ENCODE assay signal across 9 cellular contexts in the genomic region with DNA sequence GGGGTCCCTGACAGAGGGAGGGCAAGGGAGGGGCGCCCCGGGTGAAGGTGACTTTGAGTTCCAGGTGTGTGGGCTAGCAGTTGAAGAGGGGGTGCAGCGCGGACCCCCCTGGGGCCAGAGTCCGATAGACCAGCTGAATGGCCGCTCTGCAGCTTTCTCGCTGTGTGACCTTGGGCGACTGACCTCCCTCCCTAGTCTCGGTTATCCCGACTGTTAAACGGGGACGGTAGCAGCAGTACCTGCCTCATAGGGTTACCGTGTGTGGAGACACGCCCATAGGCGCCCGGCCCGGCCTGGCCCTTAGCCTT. TPM values are rescaled to one million over a fixed set of nuclear protein-coding genes. Genes with fewer than 3 reads are reported as not detected.
DNase-seq lines count a peak whose midpoint lies in the region; ATAC-seq, FAIRE-seq and TF ChIP-seq lines count a peak whose summit lies in the region.
"Had no signal": no experiment of that assay in that cellular context is flagged by ENCODE, and none has a peak within 500 bp of the region (broad histone marks: within the 10 kb centered on the region; RNA-seq: fewer than 3 reads in every experiment).

No MANE protein-coding gene starts in this region.

- peaks cover 3% of the 10 kb centered on the region for H3K9me3 Mint-ChIP-seq in CD8-positive, alpha-beta T cell
- no peaks in the 10 kb centered on the region for H3K9me3 Mint-ChIP-seq in progenitor cell of endocrine pancreas (ENCODE audit: low read depth)

- no peak for TF ChIP-seq POLR2A in Peyer's patch (IDR thresholded peaks at IDR 0.05)
- no peak for TF ChIP-seq POLR2A in H54 (IDR thresholded peaks at IDR 0.05; ENCODE audit: low read depth, low read length)

- H3K36me3 Mint-ChIP-seq in CD8-positive, alpha-beta T cell, result no peaks in the 10 kb centered on the region
- H3K36me3 Mint-ChIP-seq in progenitor cell of endocrine pancreas (ENCODE audit: insufficient read depth), result no peaks in the 10 kb centered on the region

- peaks cover 5% of the 10 kb centered on the region for H3K4me1 ChIP-seq in CD8-positive, alpha-beta T cell (ENCODE audit: insufficient read depth, low read length)
- H3K4me1 ChIP-seq in SJSA1 (replicated peaks) (peaks cover 66% of the 10 kb centered on the region), fibroblast of lung (ENCODE audit: control insufficient read depth, extremely low read depth, insufficient read depth, low read length) (peaks cover 6% of the 10 kb centered on the region), Peyer's patch (peaks cover 0 to 10% (median 0%) of the 10 kb centered on the region in 4 donors)

- no peak for FAIRE-seq in H54 (lab: Jason Lieb, UNC)
- FAIRE-seq: G401.6 had no signal

- no peak overlapping the region for H3K4me3 ChIP-seq in CD8-positive, alpha-beta T cell (ENCODE audit: low read depth, low read length)
- H3K4me3 ChIP-seq in SJSA1, result peak overlapping the region; percentile 33
- peak overlapping the region; percentile 14 to 49 (median 34) for H3K4me3 ChIP-seq in fibroblast of lung (replicated peaks in 1 of 4; ENCODE audit: control extremely low read depth in 1 of 4, insufficient read depth in 1 of 4, low read depth in 3 of 4, low read length in 4 of 4)
- peak overlapping the region in 2 of 4 donors; percentile 41 to 43 for H3K4me3 ChIP-seq in Peyer's patch

- no peak for ATAC-seq in CD8-positive, alpha-beta T cell
- no peak for ATAC-seq in GM18498 (IDR thresholded peaks at IDR 0.05; ENCODE audit: unreplicated experiment)

- H3K4me3 Mint-ChIP-seq in CD8-positive, alpha-beta T cell, result peak overlapping the region; percentile 22
- H3K4me3 Mint-ChIP-seq in progenitor cell of endocrine pancreas (ENCODE audit: low read depth), result peak overlapping the region; percentile 77

- H3K36me3 ChIP-seq in CD8-positive, alpha-beta T cell (ENCODE audit: insufficient read depth, low read length), result no peaks in the 10 kb centered on the region
- no peaks in the 10 kb centered on the region for H3K36me3 ChIP-seq in SJSA1
- no peaks in the 10 kb centered on the region for H3K36me3 ChIP-seq in fibroblast of lung (ENCODE audit: control insufficient read depth, insufficient read depth, low read length)
- H3K36me3 ChIP-seq in Peyer's patch, result no peaks in the 10 kb centered on the region

- H3K9me3 ChIP-seq in CD8-positive, alpha-beta T cell (ENCODE audit: low read length), result no peaks in the 10 kb centered on the region
- H3K9me3 ChIP-seq in SJSA1 (replicated peaks) (0 out of 2 replicates have a peak, but pooled peaks cover 2% of the 10 kb centered on the region), fibroblast of lung (ENCODE audit: control insufficient read depth, insufficient read depth, low read depth, low read length) (no peaks in the 10 kb centered on the region), Peyer's patch (no peaks in the 10 kb centered on the region)

- DNase-seq in CD8-positive, alpha-beta T cell, result no peak
- no peak for DNase-seq in SJSA1 (ENCODE audit: low read depth in 1 of 2, low spot score in 2 of 2)
- DNase-seq in fibroblast of lung (ENCODE audit: low read depth in 2 of 2), result no peak
- no peak for DNase-seq in progenitor cell of endocrine pancreas (ENCODE audit: low spot score, unreplicated experiment)
- no peak for DNase-seq in Peyer's patch
- no peak for DNase-seq in H54 (ENCODE audit: insufficient read length, low spot score)
- DNase-seq in AG08395 (ENCODE audit: low spot score), result no peak

- H3K4me1 Mint-ChIP-seq in CD8-positive, alpha-beta T cell (ENCODE audit: low read depth), result peaks cover 3% of the 10 kb centered on the region
- peaks cover 2% of the 10 kb centered on the region for H3K4me1 Mint-ChIP-seq in progenitor cell of endocrine pancreas (ENCODE audit: low read depth)

- peaks cover 6% of the 10 kb centered on the region for H3K27me3 ChIP-seq in CD8-positive, alpha-beta T cell (ENCODE audit: insufficient read depth, low read length)
- H3K27me3 ChIP-seq in SJSA1 (replicated peaks) (no peaks in the 10 kb centered on the region), fibroblast of lung (ENCODE audit: control insufficient read depth, insufficient read depth, low read length) (no peaks in the 10 kb centered on the region), Peyer's patch (no peaks in the 10 kb centered on the region)

- peak overlapping the region; percentile 89 for H3K9ac ChIP-seq in fibroblast of lung (ENCODE audit: insufficient read depth, low read length)

- H3K4me2 ChIP-seq in fibroblast of lung (ENCODE audit: extremely low read depth, insufficient read depth, low read length), result peak overlapping the region; percentile 84

- no peak overlapping the region for H2AFZ ChIP-seq in fibroblast of lung (ENCODE audit: low read length)

- no peaks in the 10 kb centered on the region for H3K79me2 ChIP-seq in fibroblast of lung (ENCODE audit: control insufficient read depth, insufficient read depth, low read length)

- intact Hi-C loops in CD8-positive, alpha-beta T cell (cut with DNase I, micrococcal nuclease), result no loop called here

- no peak overlapping the region for H3K27ac Mint-ChIP-seq in CD8-positive, alpha-beta T cell
- H3K27ac Mint-ChIP-seq in progenitor cell of endocrine pancreas, result peak overlapping the region; percentile 90

- CTCF ChIA-PET in CD8-positive, alpha-beta T cell (lab: Charles Lee), result no interaction called here

- H3K27me3 Mint-ChIP-seq in CD8-positive, alpha-beta T cell (ENCODE audit: low read depth), result peaks cover 44% of the 10 kb centered on the region
- H3K27me3 Mint-ChIP-seq in progenitor cell of endocrine pancreas, result peaks cover 53% of the 10 kb centered on the region

- no peak overlapping the region for H3K27ac ChIP-seq in CD8-positive, alpha-beta T cell (ENCODE audit: low read depth, low read length)
- H3K27ac ChIP-seq in SJSA1 (peak overlapping the region; percentile 100), fibroblast of lung (ENCODE audit: insufficient read depth, low read length) (peak overlapping the region; percentile 88), Peyer's patch (peak overlapping the region in 2 of 4 donors; percentile 35 to 43)

- no peaks in the 10 kb centered on the region for H4K20me1 ChIP-seq in fibroblast of lung (ENCODE audit: control insufficient read depth, extremely low read depth, insufficient read depth, low read length)

- TF ChIP-seq CTCF in CD8-positive, alpha-beta T cell (IDR thresholded peaks at IDR 0.05), result no peak
- TF ChIP-seq CTCF in fibroblast of lung (conservative IDR thresholded peaks at IDR 0.05 in 1 of 2, IDR thresholded peaks at IDR 0.05 in 1 of 2; ENCODE audit: low read depth in 1 of 2, low read length in 2 of 2) (no peak), progenitor cell of endocrine pancreas (IDR thresholded peaks at IDR 0.05; ENCODE audit: unreplicated experiment) (no peak), Peyer's patch (IDR thresholded peaks at IDR 0.05) (no peak)

- POLR2A ChIA-PET in CD8-positive, alpha-beta T cell (lab: Charles Lee), result no interaction called here

RNA-seq across cellular contexts. Expression of a gene that starts 31.3 kb away (rescaled TPM):
- total RNA-seq in CD8-positive, alpha-beta T cell, result not detected
- 9.8 and 14.0 TPM in 2 replicates for total RNA-seq in SJSA1 (2014; rRNA removed; shearing (Covaris generic))
- total RNA-seq in fibroblast of lung (4.6 and 11.7 TPM in 2 replicates), progenitor cell of endocrine pancreas (0.79 and 0.91 TPM in 2 replicates), Peyer's patch (1 to 10 TPM in 1 of 4 donors, not detected in 3; 5.0 TPM)
- 3.4 and 4.4 TPM in 2 replicates for polyA plus RNA-seq in fibroblast of lung
- polyA plus RNA-seq in fibroblast of lung (2012), result 13.0 and 15.9 TPM in 2 replicates
- 2.3 and 2.7 TPM in 2 replicates for polyA minus RNA-seq in fibroblast of lung (ENCODE audit: low replicate concordance)

RNA-seq across cellular contexts. Expression of a gene that starts 54.8 kb away (rescaled TPM):
- total RNA-seq in CD8-positive, alpha-beta T cell, result 10 to 100 TPM; 39.9 to 42.0 TPM
- 14.5 and 14.9 TPM in 2 replicates for total RNA-seq in SJSA1 (2014; rRNA removed; shearing (Covaris generic))
- total RNA-seq in fibroblast of lung, result 14.4 and 14.9 TPM in 2 replicates
- 15.4 and 21.1 TPM in 2 replicates for polyA plus RNA-seq in fibroblast of lung
- 15.8 and 22.9 TPM in 2 replicates for polyA plus RNA-seq in fibroblast of lung (2012)
- polyA minus RNA-seq in fibroblast of lung (ENCODE audit: low replicate concordance), result 19.8 and 21.4 TPM in 2 replicates
- 19.7 and 20.5 TPM in 2 replicates for total RNA-seq in progenitor cell of endocrine pancreas
- total RNA-seq in Peyer's patch, result 10 to 100 TPM; 19.8 to 26.8 (median 23.0) TPM

RNA-seq across cellular contexts. Expression of a gene that starts 56.1 kb away (rescaled TPM):
- under 1 TPM in 1 of 2 experiments, not detected in 1; 0.22 TPM for total RNA-seq in CD8-positive, alpha-beta T cell
- total RNA-seq in SJSA1 (2014; rRNA removed; shearing (Covaris generic)), result 2.4 and 5.4 TPM in 2 replicates
- 9.6 and 16.7 TPM in 2 replicates for total RNA-seq in fibroblast of lung
- polyA plus RNA-seq in fibroblast of lung, result 8.8 and 13.3 TPM in 2 replicates
- polyA plus RNA-seq in fibroblast of lung (2012), result 9.3 and 11.7 TPM in 2 replicates
- 20.8 and 28.6 TPM in 2 replicates for polyA minus RNA-seq in fibroblast of lung (ENCODE audit: low replicate concordance)
- total RNA-seq in progenitor cell of endocrine pancreas, result 0.19 TPM in 1 of 2 replicates, not detected in the other
- total RNA-seq in Peyer's patch, result 1 to 10 TPM; 1.8 to 8.7 (median 6.8) TPM
